ENCODE assay signal across 17 cellular contexts in genomic region chr16:23651943-23652468, GRCh38. TPM values are rescaled to one million over a fixed set of nuclear protein-coding genes. Genes with fewer than 3 reads are reported as not detected.
DNase-seq lines count a peak whose midpoint lies in the region; ATAC-seq, FAIRE-seq and TF ChIP-seq lines count a peak whose summit lies in the region.
"Had no signal": no experiment of that assay in that cellular context is flagged by ENCODE, and none has a peak within 500 bp of the region (broad histone marks: within the 10 kb centered on the region; RNA-seq: fewer than 3 reads in every experiment).

No MANE protein-coding gene starts in this region.

- TF ChIP-seq CTCF in GM12864 (IDR thresholded peaks at IDR 0.05; ENCODE audit: low read depth, low read length, missing control alignments) (no peak), K562 (IDR thresholded peaks at IDR 0.05 in 2 of 3, conservative IDR thresholded peaks at IDR 0.05 in 1 of 3; ENCODE audit: insufficient read depth in 2 of 3, low read depth in 1 of 3, low read length in 3 of 3) (no peak), prostate gland (IDR thresholded peaks at IDR 0.05) (no peak)

- no TSS peak for BruUV-seq in K562 (replicated peaks; lab: Mats Ljungman, UMichigan)

- in situ Hi-C loops in K562 (cut with MboI), result no loop called here

- H3K4me3 ChIP-seq in GM12864 (ENCODE audit: low read depth, low read length), result peak overlapping the region; percentile 3; the same call in 1 of the 2 replicates
- H3K4me3 ChIP-seq in K562, result no peak overlapping the region
- no peak overlapping the region for H3K4me3 ChIP-seq in prostate gland
- H3K4me3 ChIP-seq: esophagus muscularis mucosa, SJSA1 had no signal

- DNase-seq in GM12864 (ENCODE audit: low read depth) (no peak), GM18507 (ENCODE audit: extremely low spot score, insufficient read length, low read depth) (no peak), K562 (ENCODE audit: extremely low read depth in 1 of 4, low spot score in 3 of 4) (no peak), 8988T (no peak), prostate gland (ENCODE audit: low spot score) (no peak), midbrain (lab: John Stamatoyannopoulos, UW) (no peak)
- DNase-seq: activated CD4-positive, alpha-beta T cell treated with anti-CD3 and anti-CD28 coated beads for 4 hours; amniotic stem cell; caudate nucleus; naive thymus-derived CD4-positive, alpha-beta T cell; NCI-H1105; NCI-H69; posterior cingulate gyrus; stimulated activated CD4-positive, alpha-beta T cell treated with anti-CD3 and anti-CD28 coated beads, Interleukin-4, amount 100 ng/mL, for 24 hours had no signal

- no peaks in the 10 kb centered on the region for H3K9me1 ChIP-seq in K562 (ENCODE audit: control insufficient read depth, insufficient read depth, low read length)

- FAIRE-seq in GM18507 (lab: Jason Lieb, UNC) (peak; percentile 57), K562 (lab: Jason Lieb, UNC) (no peak)

- no peak overlapping the region for H3K9ac ChIP-seq in K562 (ENCODE audit: insufficient read depth in 1 of 2, low read depth in 2 of 2, low read length in 2 of 2)

- H3K36me3 ChIP-seq in K562 (ENCODE audit: control insufficient read depth, insufficient read depth, low read length), result peaks cover 66% of the 10 kb centered on the region
- no peaks in the 10 kb centered on the region for H3K36me3 ChIP-seq in prostate gland

- no peak for TF ChIP-seq RAD21 in K562 (CRISPR knock-in tag; conservative IDR thresholded peaks at IDR 0.05 in 1 of 2, IDR thresholded peaks at IDR 0.05 in 1 of 2)

- intact Hi-C loops in K562 (cut with micrococcal nuclease), result no loop called here
- intact Hi-C loops in prostate gland (cut with DNase I), result no loop called here

- no peak for TF ChIP-seq EP300 in K562 (IDR thresholded peaks at IDR 0.05; ENCODE audit: low read length)

- ATAC-seq in HG02870 (IDR thresholded peaks at IDR 0.05; ENCODE audit: unreplicated experiment), result peak; percentile 57
- ATAC-seq in K562, result no peak
- ATAC-seq: naive thymus-derived CD4-positive, alpha-beta T cell had no signal

- no peak overlapping the region for H3K4me2 ChIP-seq in K562 (ENCODE audit: insufficient read depth, low read length)

- H3K4me1 ChIP-seq in K562 (replicated peaks in 1 of 2; ENCODE audit: control insufficient read depth in 2 of 2, insufficient read depth in 2 of 2, low read length in 2 of 2) (no peaks in the 10 kb centered on the region; a peak in 1 of 5 replicates), prostate gland (replicated peaks) (no peaks in the 10 kb centered on the region)
- H3K4me1 ChIP-seq: esophagus muscularis mucosa had no signal

- no peak overlapping the region for H2AFZ ChIP-seq in K562 (ENCODE audit: low read depth, low read length)

- CTCF ChIA-PET in K562 (lab: Yijun Ruan, JAX; ENCODE audit: low intra/inter-chr PET ratio), result no interaction called here

- POLR2A ChIA-PET in K562 (lab: Yijun Ruan, JAX), result interaction anchor here (0.7 to 1.4 kb wide), 4 partner anchors 10 to 37 kb away, joined by 3 to 6 read pairs (median 4); partner anchors contain the start of genes DCTN5 and PALB2

- no peak overlapping the region for H3K27ac ChIP-seq in K562 (ENCODE audit: extremely low read depth, low read depth, low read length)
- no peak overlapping the region for H3K27ac ChIP-seq in prostate gland
- H3K27ac ChIP-seq: esophagus muscularis mucosa, SJSA1 had no signal

- no peaks in the 10 kb centered on the region for H4K20me1 ChIP-seq in K562 (replicated peaks; ENCODE audit: control insufficient read depth, insufficient read depth, low read length)

- whole genome bisulfite sequencing in K562 (ENCODE audit: insufficient coverage, low coverage, missing lambda C conversion rate), result 97% methylated on average over 4 of the region's 4 CpGs
- WGBS in prostate gland, result 93% methylated on average over 4 of the region's 4 CpGs

- H3K79me2 ChIP-seq in K562 (ENCODE audit: control insufficient read depth, insufficient read depth, low read length), result peaks cover 69% of the 10 kb centered on the region

- no peak for TF ChIP-seq POLR2A in K562 (conservative IDR thresholded peaks at IDR 0.05)
- TF ChIP-seq POLR2A in prostate gland (IDR thresholded peaks at IDR 0.05), result no peak

- H3K27me3 ChIP-seq in K562 (ENCODE audit: control insufficient read depth in 2 of 2, insufficient read depth in 2 of 2, low read length in 2 of 2), result no peaks in the 10 kb centered on the region
- H3K27me3 ChIP-seq in prostate gland (replicated peaks; ENCODE audit: insufficient read depth), result no peaks in the 10 kb centered on the region
- H3K27me3 ChIP-seq: esophagus muscularis mucosa, SJSA1 had no signal

- H3K9me3 ChIP-seq in K562 (replicated peaks; ENCODE audit: control insufficient read depth, insufficient read depth, low read depth, low read length) (no peaks in the 10 kb centered on the region), prostate gland (no peaks in the 10 kb centered on the region)
- H3K9me3 ChIP-seq: esophagus muscularis mucosa, SJSA1 had no signal

RNA-seq across cellular contexts. Expression of gene DCTN5, which starts 10.7 kb away (rescaled TPM):
- 79.4 and 112 TPM in 2 replicates for total RNA-seq in K562 (2011; cell fraction: chromatin; rRNA removed; ENCODE audit: low replicate concordance)
- total RNA-seq in K562 (2011; cell fraction: nucleolus; rRNA removed), result 39.1 and 44.0 TPM in 2 replicates
- 59.5 and 102 TPM in 2 replicates for total RNA-seq in K562 (2011; cell fraction: nucleoplasm; rRNA removed)
- total RNA-seq in K562 (2014; rRNA removed) (35.2 and 35.8 TPM in 2 replicates), K562 (2014; rRNA removed; fragmentation: Illumina TruSeq; extraction: Trizol) (75.9 and 84.3 TPM in 2 replicates), K562 (2015; rRNA removed; fragmentation: Illumina TruSeq; extraction: Trizol) (60.7 and 65.6 TPM in 2 replicates), K562 (2021) (78.2 and 81.1 TPM in 2 replicates), prostate gland (10 to 100 TPM; 38.8 to 63.6 TPM)
- polyA plus RNA-seq in K562 (2011; rRNA removed) (109 and 149 TPM in 2 replicates), K562 (2014; fragmentation: Illumina TruSeq; extraction: Trizol) (88.7 and 97.0 TPM in 2 replicates), K562 (2014; fragmentation: Nextera tagmentation; extraction: Ambion mirVana) (100 to 1,000 TPM in 1 of 2 experiments, 10 to 100 TPM in 1; 45.2 to 123 TPM), K562 (2014; rRNA removed) (58.9 and 68.4 TPM in 2 replicates)
- 37.7 and 64.4 TPM in 2 replicates for polyA plus RNA-seq in K562 (2011; cell fraction: cytosol; rRNA removed)
- polyA plus RNA-seq in K562 (2011; cell fraction: nucleus; rRNA removed), result 66.1 and 70.0 TPM in 2 replicates
- 66.7 and 90.6 TPM in 2 replicates for polyA plus RNA-seq in K562 (2012)
- 165 and 206 TPM in 2 replicates for polyA minus RNA-seq in K562 (2011; rRNA and poly(A)+ RNA removed)
- polyA minus RNA-seq in K562 (2011; cell fraction: cytosol; rRNA and poly(A)+ RNA removed), result 28.9 and 32.8 TPM in 2 replicates
- 16.7 and 30.1 TPM in 2 replicates for polyA minus RNA-seq in K562 (2011; cell fraction: nucleus; rRNA and poly(A)+ RNA removed)

RNA-seq across cellular contexts. Expression of gene PALB2, which starts 10.9 kb away (rescaled TPM):
- 21.7 and 43.5 TPM in 2 replicates for total RNA-seq in K562 (2011; cell fraction: chromatin; rRNA removed; ENCODE audit: low replicate concordance)
- 14.5 and 17.8 TPM in 2 replicates for total RNA-seq in K562 (2011; cell fraction: nucleolus; rRNA removed)
- total RNA-seq in K562 (2011; cell fraction: nucleoplasm; rRNA removed), result 31.3 and 36.0 TPM in 2 replicates
- total RNA-seq in K562 (2014; rRNA removed), result 11.5 and 14.0 TPM in 2 replicates
- total RNA-seq in K562 (2014; rRNA removed; fragmentation: Illumina TruSeq; extraction: Trizol), result 22.5 and 26.7 TPM in 2 replicates
- total RNA-seq in K562 (2015; rRNA removed; fragmentation: Illumina TruSeq; extraction: Trizol), result 22.2 and 25.8 TPM in 2 replicates
- total RNA-seq in K562 (2021), result 16.5 and 17.9 TPM in 2 replicates
- 12.5 and 14.9 TPM in 2 replicates for polyA plus RNA-seq in K562 (2011; rRNA removed)
- polyA plus RNA-seq in K562 (2011; cell fraction: cytosol; rRNA removed), result 5.0 and 7.9 TPM in 2 replicates
- polyA plus RNA-seq in K562 (2011; cell fraction: nucleus; rRNA removed), result 9.6 and 10.8 TPM in 2 replicates
- polyA plus RNA-seq in K562 (2012), result 11.2 and 13.3 TPM in 2 replicates
- polyA plus RNA-seq in K562 (2014; fragmentation: Illumina TruSeq; extraction: Trizol), result 15.0 and 19.1 TPM in 2 replicates
- 10 to 100 TPM in 1 of 2 experiments, 1 to 10 TPM in 1; 7.0 to 10.3 TPM for polyA plus RNA-seq in K562 (2014; fragmentation: Nextera tagmentation; extraction: Ambion mirVana)
- 15.2 and 16.7 TPM in 2 replicates for polyA plus RNA-seq in K562 (2014; rRNA removed)
- 25.6 and 28.5 TPM in 2 replicates for polyA minus RNA-seq in K562 (2011; rRNA and poly(A)+ RNA removed)
- polyA minus RNA-seq in K562 (2011; cell fraction: cytosol; rRNA and poly(A)+ RNA removed), result 8.1 and 11.6 TPM in 2 replicates
- 12.4 and 21.4 TPM in 2 replicates for polyA minus RNA-seq in K562 (2011; cell fraction: nucleus; rRNA and poly(A)+ RNA removed)
- 10 to 100 TPM; 10.8 to 15.6 TPM for total RNA-seq in prostate gland

RNA-seq across cellular contexts. Expression of gene PLK1, which starts 26.7 kb away (rescaled TPM):
- 111 and 188 TPM in 2 replicates for total RNA-seq in K562 (2011; cell fraction: chromatin; rRNA removed; ENCODE audit: low replicate concordance)
- 141 and 146 TPM in 2 replicates for total RNA-seq in K562 (2011; cell fraction: nucleolus; rRNA removed)
- 112 and 116 TPM in 2 replicates for total RNA-seq in K562 (2011; cell fraction: nucleoplasm; rRNA removed)
- total RNA-seq in K562 (2014; rRNA removed) (76.3 and 90.5 TPM in 2 replicates), K562 (2014; rRNA removed; fragmentation: Illumina TruSeq; extraction: Trizol) (36.9 and 45.2 TPM in 2 replicates), K562 (2015; rRNA removed; fragmentation: Illumina TruSeq; extraction: Trizol) (35.5 and 35.6 TPM in 2 replicates), K562 (2021) (139 and 152 TPM in 2 replicates), prostate gland (1 to 10 TPM; 2.6 to 8.7 TPM)
- polyA plus RNA-seq in K562 (2011; rRNA removed) (45.5 and 105 TPM in 2 replicates), K562 (2014; fragmentation: Illumina TruSeq; extraction: Trizol) (169 and 212 TPM in 2 replicates), K562 (2014; fragmentation: Nextera tagmentation; extraction: Ambion mirVana) (10 to 100 TPM; 13.6 to 24.8 TPM), K562 (2014; rRNA removed) (72.2 and 87.6 TPM in 2 replicates)
- 134 and 197 TPM in 2 replicates for polyA plus RNA-seq in K562 (2011; cell fraction: cytosol; rRNA removed)
- 128 and 139 TPM in 2 replicates for polyA plus RNA-seq in K562 (2011; cell fraction: nucleus; rRNA removed)
- 138 and 150 TPM in 2 replicates for polyA plus RNA-seq in K562 (2012)
- polyA minus RNA-seq in K562 (2011; rRNA and poly(A)+ RNA removed), result 74.4 and 102 TPM in 2 replicates
- 131 and 161 TPM in 2 replicates for polyA minus RNA-seq in K562 (2011; cell fraction: cytosol; rRNA and poly(A)+ RNA removed)
- 61.0 and 77.9 TPM in 2 replicates for polyA minus RNA-seq in K562 (2011; cell fraction: nucleus; rRNA and poly(A)+ RNA removed)

RNA-seq across cellular contexts. Expression of gene NDUFAB1, which starts 55.9 kb away (rescaled TPM):
- total RNA-seq in K562 (2011; cell fraction: chromatin; rRNA removed; ENCODE audit: low replicate concordance), result 39.9 and 62.7 TPM in 2 replicates
- total RNA-seq in K562 (2011; cell fraction: nucleolus; rRNA removed), result 38.2 and 39.7 TPM in 2 replicates
- 52.5 and 65.8 TPM in 2 replicates for total RNA-seq in K562 (2011; cell fraction: nucleoplasm; rRNA removed)
- total RNA-seq in K562 (2014; rRNA removed) (355 and 382 TPM in 2 replicates), K562 (2014; rRNA removed; fragmentation: Illumina TruSeq; extraction: Trizol) (234 and 245 TPM in 2 replicates), K562 (2015; rRNA removed; fragmentation: Illumina TruSeq; extraction: Trizol) (215 and 235 TPM in 2 replicates), K562 (2021) (238 and 260 TPM in 2 replicates), prostate gland (100 to 1,000 TPM in 1 of 2 donors, 10 to 100 TPM in 1; 82.3 to 129 TPM)
- polyA plus RNA-seq in K562 (2011; rRNA removed) (246 and 317 TPM in 2 replicates), K562 (2014; fragmentation: Illumina TruSeq; extraction: Trizol) (143 and 182 TPM in 2 replicates), K562 (2014; fragmentation: Nextera tagmentation; extraction: Ambion mirVana) (100 to 1,000 TPM; 123 to 240 TPM), K562 (2014; rRNA removed) (481 and 558 TPM in 2 replicates)
- 350 and 532 TPM in 2 replicates for polyA plus RNA-seq in K562 (2011; cell fraction: cytosol; rRNA removed)
- polyA plus RNA-seq in K562 (2011; cell fraction: nucleus; rRNA removed), result 78.8 and 89.0 TPM in 2 replicates
- polyA plus RNA-seq in K562 (2012), result 168 and 302 TPM in 2 replicates
- polyA minus RNA-seq in K562 (2011; rRNA and poly(A)+ RNA removed), result 77.6 and 92.4 TPM in 2 replicates
- polyA minus RNA-seq in K562 (2011; cell fraction: cytosol; rRNA and poly(A)+ RNA removed), result 86.8 and 89.9 TPM in 2 replicates
- 16.8 and 23.7 TPM in 2 replicates for polyA minus RNA-seq in K562 (2011; cell fraction: nucleus; rRNA and poly(A)+ RNA removed)
